Comparison of ENCODE assay signal across 24 cellular contexts in the genomic region with DNA sequence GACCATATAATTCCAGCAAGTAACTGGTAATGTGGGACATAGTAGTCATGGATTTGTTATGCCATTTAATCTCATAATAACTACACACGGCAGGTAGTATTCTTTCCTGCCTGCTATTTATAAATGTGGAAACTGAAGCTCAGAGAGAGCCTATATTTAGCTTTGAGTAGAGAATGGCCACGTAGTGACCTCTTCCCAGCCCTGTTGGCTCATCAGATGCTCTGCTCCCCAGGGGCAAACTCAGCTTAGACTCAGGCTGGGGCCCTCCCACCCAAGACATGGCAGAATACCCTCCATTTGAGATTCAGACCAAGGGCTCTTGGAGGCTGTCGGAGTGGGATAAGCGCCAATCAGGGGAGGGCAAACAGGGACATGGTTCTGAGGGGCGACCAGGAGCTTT. TPM values are rescaled to one million over a fixed set of nuclear protein-coding genes. Genes with fewer than 3 reads are reported as not detected.
DNase-seq lines count a peak whose midpoint lies in the region; ATAC-seq, FAIRE-seq and TF ChIP-seq lines count a peak whose summit lies in the region.
"Had no signal": no experiment of that assay in that cellular context is flagged by ENCODE, and none has a peak within 500 bp of the region (broad histone marks: within the 10 kb centered on the region; RNA-seq: fewer than 3 reads in every experiment).

No MANE protein-coding gene starts in this region.

- 44 to 55% (median 47%) methylated on average over 5 of the region's 5 CpGs for WGBS in heart left ventricle, 4 donors
- 21 to 50% (median 41%) methylated on average over 5 of the region's 5 CpGs for WGBS in psoas muscle, 3 donors

- no peaks in the 10 kb centered on the region for H3K36me3 Mint-ChIP-seq in activated T-cell treated with anti-CD3 and anti-CD28 coated beads, Interleukin-2, amount 50 U/mL, for 24 hours (ENCODE audit: low read depth)

- no peak for FAIRE-seq in HTR-8/SVneo (lab: Jason Lieb, UNC)
- FAIRE-seq: G401.6, GM19239 had no signal

- H3K9me3 Mint-ChIP-seq in activated T-cell treated with anti-CD3 and anti-CD28 coated beads, Interleukin-2, amount 50 U/mL, for 24 hours: no peaks in the 10 kb centered on the region
- H3K9me3 Mint-ChIP-seq: CD4-positive, alpha-beta T cell had no signal

- H3K4me1 Mint-ChIP-seq in activated T-cell treated with anti-CD3 and anti-CD28 coated beads, Interleukin-2, amount 50 U/mL, for 24 hours (ENCODE audit: low read depth): peaks cover 2% of the 10 kb centered on the region

- intact Hi-C loops in Right ventricle myocardium superior (cut with DNase I): no loop called here
- intact Hi-C loops in cardiac septum (cut with DNase I): loop anchor here (5.0 kb wide), 1 partner anchor 156 kb away; no protein-coding TSS in a partner anchor
- intact Hi-C loops in heart left ventricle (cut with DNase I): loop anchor here in 1 of 10 donors (5.0 kb wide), 1 partner anchor 376 kb away; no protein-coding TSS in a partner anchor
- intact Hi-C loops in psoas muscle (cut with DNase I): no loop called here

- TF ChIP-seq CTCF in heart left ventricle (IDR thresholded peaks at IDR 0.05): no peak
- no peak for TF ChIP-seq CTCF in psoas muscle (IDR thresholded peaks at IDR 0.05)

- ATAC-seq in Right ventricle myocardium superior (ENCODE audit: poor library complexity): peak; percentile 90
- peak; percentile 79 to 93 (median 89) for ATAC-seq in heart left ventricle
- ATAC-seq in psoas muscle: peak; percentile 94 to 98 (median 96)
- ATAC-seq in GM19324 (IDR thresholded peaks at IDR 0.05; ENCODE audit: low FRiP score, unreplicated experiment): no peak
- ATAC-seq: HCT116 had no signal

- H3K27ac ChIP-seq in heart left ventricle (peak overlapping the region in 7 of 12 donors; percentile 20 to 66 (median 25)), psoas muscle (peak overlapping the region; percentile 76)

- no peaks in the 10 kb centered on the region for H3K27me3 Mint-ChIP-seq in activated T-cell treated with anti-CD3 and anti-CD28 coated beads, Interleukin-2, amount 50 U/mL, for 24 hours

- no peak overlapping the region for H3K4me3 Mint-ChIP-seq in activated T-cell treated with anti-CD3 and anti-CD28 coated beads, Interleukin-2, amount 50 U/mL, for 24 hours
- H3K4me3 Mint-ChIP-seq: CD4-positive, alpha-beta T cell had no signal

- DNase-seq in Right ventricle myocardium superior (no peak), cardiac septum (ENCODE audit: low spot score) (no peak), heart left ventricle (no peak), psoas muscle (peak in 1 of 2 donors; percentile 65), HTR-8/SVneo (ENCODE audit: insufficient read length, low spot score) (no peak), cerebellum (ENCODE audit: low spot score) (no peak)
- no peak for DNase-seq in activated T-cell treated with anti-CD3 and anti-CD28 coated beads, Interleukin-2, amount 50 U/mL, for 24 hours
- DNase-seq: 8988T; BE2C; Caco-2; CD4-positive, alpha-beta T cell; GOT3; Kasumi-1; MG63; NCI-H1092; NCI-H1436 treated with DMSO at 0.1 percent for 48 hours; NCI-H2081; NCI-H2171 treated with DMSO at 0.1 percent for 48 hours; OCI-M1; SHP77 treated with DMSO at 0.1 percent for 48 hours had no signal

- no peak overlapping the region for H3K27ac Mint-ChIP-seq in activated T-cell treated with anti-CD3 and anti-CD28 coated beads, Interleukin-2, amount 50 U/mL, for 24 hours
- H3K27ac Mint-ChIP-seq: CD4-positive, alpha-beta T cell had no signal

- no peak overlapping the region for H3K4me3 ChIP-seq in heart left ventricle
- no peak overlapping the region for H3K4me3 ChIP-seq in psoas muscle
- H3K4me3 ChIP-seq: MG63 had no signal

- H3K4me1 ChIP-seq in heart left ventricle (peaks cover 0 to 17% (median 0%) of the 10 kb centered on the region in 12 donors), psoas muscle (peaks cover 17% of the 10 kb centered on the region)
- H3K4me1 ChIP-seq: BE2C, Caco-2 had no signal

- TF ChIP-seq POLR2A in heart left ventricle (IDR thresholded peaks at IDR 0.05): no peak

- H3K27me3 ChIP-seq in heart left ventricle (peaks cover 0 to 5% (median 0%) of the 10 kb centered on the region in 9 donors), psoas muscle (ENCODE audit: insufficient read depth in 3 of 3, low read length in 2 of 3) (no peaks in the 10 kb centered on the region)
- H3K27me3 ChIP-seq: BE2C, MG63 had no signal

- H3K9me3 ChIP-seq in heart left ventricle: no peaks in the 10 kb centered on the region
- no peaks in the 10 kb centered on the region for H3K9me3 ChIP-seq in psoas muscle
- H3K9me3 ChIP-seq: BE2C, Caco-2, MG63 had no signal

- no peaks in the 10 kb centered on the region for H3K36me3 ChIP-seq in heart left ventricle
- H3K36me3 ChIP-seq in psoas muscle (ENCODE audit: insufficient read depth in 1 of 2, low read depth in 1 of 2): no peaks in the 10 kb centered on the region
- H3K36me3 ChIP-seq: BE2C, MG63 had no signal

RNA-seq across cellular contexts. Expression of a gene that starts 17.3 kb away (rescaled TPM):
- total RNA-seq in Right ventricle myocardium superior: 40.7 TPM
- 30.7 TPM for total RNA-seq in cardiac septum
- total RNA-seq in heart left ventricle: 10 to 100 TPM; 20.8 to 49.4 (median 30.7) TPM
- 10 to 100 TPM; 27.2 to 33.7 TPM for polyA plus RNA-seq in heart left ventricle
- 10 to 100 TPM; 16.5 to 24.8 (median 21.2) TPM for total RNA-seq in psoas muscle
- polyA plus RNA-seq in psoas muscle: 10 to 100 TPM in 2 of 3 donors, 1 to 10 TPM in 1; 9.2 to 29.6 (median 22.3) TPM
- total RNA-seq in cerebellum: 7.6 TPM

RNA-seq across cellular contexts. Expression of a gene that starts 42.7 kb away (rescaled TPM):
- total RNA-seq in Right ventricle myocardium superior (2.7 TPM), cardiac septum (2.6 TPM), heart left ventricle (1 to 10 TPM; 1.3 to 9.7 (median 2.8) TPM), psoas muscle (1 to 10 TPM; 2.1 to 8.0 (median 3.8) TPM), cerebellum (13.8 TPM)
- polyA plus RNA-seq in heart left ventricle (1 to 10 TPM; 1.5 to 1.7 TPM), psoas muscle (1 to 10 TPM in 1 of 3 donors, under 1 TPM in 2; 0.29 to 1.1 (median 0.66) TPM)
